Comparison of ENCODE assay signal across 15 cellular contexts in the genomic region with DNA sequence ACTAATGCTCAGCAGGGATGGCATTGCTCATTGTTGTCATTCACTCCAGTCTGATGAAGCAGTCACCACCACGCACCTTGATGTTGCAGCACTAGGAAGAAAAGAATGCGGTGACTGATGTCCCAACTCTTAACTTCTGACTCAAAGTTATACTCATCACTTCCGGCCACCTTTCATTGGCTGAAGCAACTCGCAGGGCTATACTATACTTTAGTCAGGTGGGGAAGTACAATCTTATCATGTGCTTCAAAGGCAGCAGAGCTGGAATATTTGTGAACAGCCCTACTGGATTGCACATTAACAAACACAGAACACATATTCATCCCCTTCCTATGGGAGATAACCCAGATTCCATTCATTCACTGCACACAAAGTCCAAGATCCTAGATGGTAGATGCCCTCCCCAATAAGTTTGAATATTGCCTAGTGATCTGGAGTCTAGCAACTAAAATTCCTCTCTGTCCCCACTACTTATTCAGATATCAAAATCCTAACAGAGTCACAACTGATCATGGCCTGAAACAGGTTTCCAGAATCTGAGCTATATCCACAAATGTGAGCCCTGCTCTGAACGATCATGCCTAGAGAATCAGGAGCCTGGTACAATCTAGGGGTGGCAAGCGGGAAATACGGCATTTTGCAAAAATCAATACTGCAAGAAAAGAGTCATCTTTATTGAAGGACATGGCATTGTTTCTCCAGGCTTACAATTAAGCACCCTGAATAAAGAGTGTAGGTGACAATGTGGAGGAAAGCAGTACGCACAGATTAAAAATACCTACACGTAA. TPM values are rescaled to one million over a fixed set of nuclear protein-coding genes. Genes with fewer than 3 reads are reported as not detected.
DNase-seq lines count a peak whose midpoint lies in the region; ATAC-seq and TF ChIP-seq lines count a peak whose summit lies in the region.
"Had no signal": no experiment of that assay in that cellular context is flagged by ENCODE, and none has a peak within 500 bp of the region (broad histone marks: within the 10 kb centered on the region; RNA-seq: fewer than 3 reads in every experiment).

No MANE protein-coding gene starts in this region.

- H3K27me3 ChIP-seq in left lung = peaks cover 0 to 10% of the 10 kb centered on the region in 2 donors
- H3K27me3 ChIP-seq: adrenal gland, uterus had no signal

- 79 to 94% methylated on average over 9 of the region's 9 CpGs for WGBS in lower leg skin, 2 donors

- H3K4me1 ChIP-seq in left lung = peaks cover 0 to 9% of the 10 kb centered on the region in 2 donors

- TF ChIP-seq POLR2A in lower leg skin (IDR thresholded peaks at IDR 0.05) = no peak

- TF ChIP-seq CTCF in GM12864 (IDR thresholded peaks at IDR 0.05; ENCODE audit: low read depth, low read length, missing control alignments) (no peak), astrocyte of the spinal cord (IDR thresholded peaks at IDR 0.05; ENCODE audit: low read depth, low read length) (no peak), neural crest cell (conservative IDR thresholded peaks at IDR 0.05) (no peak), left lung (IDR thresholded peaks at IDR 0.05) (no peak), lower leg skin (IDR thresholded peaks at IDR 0.05) (no peak)

- H3K27ac Mint-ChIP-seq in neural crest cell (ENCODE audit: unreplicated experiment) = no peak overlapping the region

- H3K9me3 Mint-ChIP-seq in neural crest cell = no peaks in the 10 kb centered on the region

- DNase-seq in GM12864 (ENCODE audit: low read depth) (peak; percentile 22), HuH-7 (ENCODE audit: low spot score) (peak; percentile 60), astrocyte of the spinal cord (ENCODE audit: low read depth, low spot score) (peak; percentile 63), neural crest cell (ENCODE audit: low read depth, low spot score) (no peak), left lung (no peak), lower leg skin (ENCODE audit: low spot score in 2 of 2) (no peak)
- DNase-seq: activated CD4-positive, alpha-beta T cell treated with anti-CD3 and anti-CD28 coated beads, Interleukin-2, amount 50 U/mL, for 4 hours; adrenal gland; DMS153; effector CD8-positive, alpha-beta T cell; NCI-H446; right cardiac atrium; uterus had no signal

- in situ Hi-C loops in astrocyte of the spinal cord (cut with HindIII; ENCODE audit: low sequenced_read_pairs) = no loop called here

- no peaks in the 10 kb centered on the region for H3K27me3 Mint-ChIP-seq in neural crest cell (ENCODE audit: low read depth)

- H3K36me3 ChIP-seq in left lung = no peaks in the 10 kb centered on the region
- H3K36me3 ChIP-seq: adrenal gland, uterus had no signal

- intact Hi-C loops in left lung (cut with DNase I) (loop anchor here in 1 of 2 donors (10.0 kb wide), 1 partner anchor 318 kb away; no protein-coding TSS in a partner anchor), lower leg skin (cut with DNase I; ENCODE audit: low total_unique reads) (no loop called here)

- no peak overlapping the region for H3K27ac ChIP-seq in left lung
- H3K27ac ChIP-seq: adrenal gland, SK-N-MC, uterus had no signal

- H3K4me3 ChIP-seq in GM12864 (ENCODE audit: low read depth, low read length) (no peak overlapping the region), astrocyte of the spinal cord (ENCODE audit: low read depth, low read length) (no peak overlapping the region), left lung (no peak overlapping the region), lower leg skin (ENCODE audit: low read depth, poor library complexity, severe bottlenecking) (no peak overlapping the region)
- H3K4me3 ChIP-seq: adrenal gland, SK-N-MC, uterus had no signal

- H3K36me3 Mint-ChIP-seq in neural crest cell (ENCODE audit: low read depth) = no peaks in the 10 kb centered on the region

- H3K4me1 Mint-ChIP-seq in neural crest cell = peaks cover 28% of the 10 kb centered on the region

- ATAC-seq in left lung = no peak
- ATAC-seq in HG02759 (IDR thresholded peaks at IDR 0.05; ENCODE audit: unreplicated experiment) = no peak
- ATAC-seq: right cardiac atrium had no signal

- peak overlapping the region; percentile 6 for H3K4me3 Mint-ChIP-seq in neural crest cell

- H3K9me3 ChIP-seq in left lung = no peaks in the 10 kb centered on the region
- H3K9me3 ChIP-seq: adrenal gland, uterus had no signal

RNA-seq across cellular contexts. Expression of gene SPATS2L, which starts 3.4 kb away (rescaled TPM):
- 24.1 and 24.9 TPM in 2 replicates for total RNA-seq in neural crest cell
- total RNA-seq in left lung = 10 to 100 TPM; 91.0 to 96.0 TPM
- 10 to 100 TPM; 60.7 to 81.3 (median 61.3) TPM for total RNA-seq in lower leg skin

Comparison
In these comparisons a context has a peak if more than half of its experiments do, and no peak if none do; other contexts are left out.
1. DNase-seq: peak in GM12864 (single experiment), HuH-7 (single experiment) and astrocyte of the spinal cord (single experiment); none in neural crest cell (single experiment), left lung (0 of 2) and lower leg skin (0 of 2).